Comparison of ENCODE assay signal across 12 cellular contexts in the genomic region with DNA sequence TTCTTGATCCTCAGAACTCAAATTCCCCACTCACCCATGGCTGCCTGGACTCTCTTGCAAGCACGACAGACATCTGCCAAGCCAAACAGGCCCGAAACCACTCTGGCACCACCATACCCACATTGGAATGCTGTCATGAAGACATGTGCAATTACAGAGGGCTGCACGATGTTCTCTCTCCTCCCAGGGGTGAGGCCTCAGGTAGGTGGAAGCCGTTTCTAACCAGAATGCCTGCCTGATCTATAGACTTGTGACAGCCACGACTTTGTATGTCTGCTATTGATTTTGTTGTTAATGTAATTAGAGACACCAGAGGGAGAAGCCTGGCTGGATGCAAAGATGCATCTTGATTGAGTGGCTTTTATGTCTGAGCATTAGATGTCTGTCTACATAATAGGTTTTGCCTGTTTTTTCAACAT. TPM values are rescaled to one million over a fixed set of nuclear protein-coding genes. Genes with fewer than 3 reads are reported as not detected.
A peak's percentile ranks its signal among the peaks of the same experiment; 100 is the strongest.
DNase-seq lines count a peak whose midpoint lies in the region; ATAC-seq and TF ChIP-seq lines count a peak whose summit lies in the region.
"Had no signal": no experiment of that assay in that cellular context is flagged by ENCODE, and none has a peak within 500 bp of the region (broad histone marks: within the 10 kb centered on the region; RNA-seq: fewer than 3 reads in every experiment).

No MANE protein-coding gene starts in this region.

- intact Hi-C loops in Caco-2 (cut with micrococcal nuclease; ENCODE audit: unreplicated experiment): no loop called here

- peak overlapping the region; percentile 88 for H3K9ac ChIP-seq in NT2/D1 (ENCODE audit: insufficient read length, low read depth)

- H3K27me3 ChIP-seq in Caco-2 (replicated peaks; ENCODE audit: control insufficient read depth, insufficient read depth, low read length) (no peaks in the 10 kb centered on the region), NT2/D1 (ENCODE audit: insufficient read depth, insufficient read length) (no peaks in the 10 kb centered on the region)

- no peak for ATAC-seq in GM21526 (IDR thresholded peaks at IDR 0.05; ENCODE audit: low FRiP score, unreplicated experiment)

- no TSS peak for BruUV-seq in Caco-2 (replicated peaks; lab: Mats Ljungman, UMichigan)

- CTCF ChIA-PET in Caco-2 (lab: Charles Lee): interaction anchor here (1.8 kb wide), 1 partner anchor 258 kb away, joined by 8 read pairs; no protein-coding TSS in a partner anchor

- H3K4me1 ChIP-seq in Caco-2 (peaks cover 47% of the 10 kb centered on the region), NT2/D1 (ENCODE audit: insufficient read depth, insufficient read length) (no peaks in the 10 kb centered on the region)

- H3K4me3 Mint-ChIP-seq in Caco-2 (ENCODE audit: unreplicated experiment) (peak overlapping the region; percentile 99), nephron progenitor cell (peak overlapping the region; percentile 96)

- DNase-seq in Caco-2 (peak in 1 of 2 experiments; percentile 38), NT2/D1 (ENCODE audit: low read depth, low spot score) (no peak), fibroblast of villous mesenchyme (ENCODE audit: low read depth) (no peak), nephron progenitor cell (no peak), AG08395 (ENCODE audit: low spot score) (no peak), OCI-M1 (lab: John Stamatoyannopoulos, UW) (no peak), NCI-H82 treated with DMSO at 0.1 percent for 48 hours (lab: John Stamatoyannopoulos, UW; ENCODE audit: unreplicated experiment) (no peak)
- DNase-seq: effector memory CD4-positive, alpha-beta T cell; hippocampal formation; NCI-H2029; T1000 had no signal

- H3K27me3 Mint-ChIP-seq in Caco-2 (ENCODE audit: insufficient read depth, unreplicated experiment): no peaks in the 10 kb centered on the region
- H3K27me3 Mint-ChIP-seq in nephron progenitor cell (ENCODE audit: low read depth, poor library complexity): peaks cover 1% of the 10 kb centered on the region

- TF ChIP-seq CTCF in Caco-2 (IDR thresholded peaks at IDR 0.05; ENCODE audit: insufficient read depth in 1 of 2, low read depth in 1 of 2, low read length in 1 of 2, severe bottlenecking in 1 of 2, unreplicated experiment in 1 of 2): no peak
- no peak for TF ChIP-seq CTCF in fibroblast of villous mesenchyme (IDR thresholded peaks at IDR 0.05; ENCODE audit: insufficient read depth, low read depth, low read length)
- no peak for TF ChIP-seq CTCF in nephron progenitor cell (IDR thresholded peaks at IDR 0.05)

- 0 out of 2 replicates have a peak overlapping the region, but pooled peaks have one; percentile 0 for H3K4me3 ChIP-seq in Caco-2 (ENCODE audit: low read depth, low read length)
- H3K4me3 ChIP-seq in NT2/D1 (ENCODE audit: insufficient read length, low read depth): peak overlapping the region; percentile 88
- peak overlapping the region; percentile 76 for H3K4me3 ChIP-seq in fibroblast of villous mesenchyme (ENCODE audit: low read depth, low read length)

- POLR2A ChIA-PET in Caco-2 (lab: Charles Lee): no interaction called here

- peaks cover 33% of the 10 kb centered on the region for H3K4me1 Mint-ChIP-seq in Caco-2 (ENCODE audit: low read depth, unreplicated experiment)
- peaks cover 75% of the 10 kb centered on the region for H3K4me1 Mint-ChIP-seq in nephron progenitor cell

- no peaks in the 10 kb centered on the region for H3K9me3 Mint-ChIP-seq in Caco-2 (ENCODE audit: unreplicated experiment)
- H3K9me3 Mint-ChIP-seq in nephron progenitor cell: no peaks in the 10 kb centered on the region

- 0 out of 2 replicates have a peak, but pooled peaks cover 1% of the 10 kb centered on the region for H3K36me3 ChIP-seq in Caco-2 (ENCODE audit: control insufficient read depth, insufficient read depth, low read length)
- H3K36me3 ChIP-seq in NT2/D1 (ENCODE audit: insufficient read depth, insufficient read length, low read length): peaks cover 63% of the 10 kb centered on the region

- no peaks in the 10 kb centered on the region for H3K9me3 ChIP-seq in Caco-2
- H3K9me3 ChIP-seq in NT2/D1 (ENCODE audit: insufficient read depth, low read length): no peaks in the 10 kb centered on the region

- H3K36me3 Mint-ChIP-seq in Caco-2 (ENCODE audit: insufficient read depth, unreplicated experiment): peaks cover 78% of the 10 kb centered on the region
- H3K36me3 Mint-ChIP-seq in nephron progenitor cell (ENCODE audit: low read depth): peaks cover 32% of the 10 kb centered on the region

- H3K27ac Mint-ChIP-seq in Caco-2 (ENCODE audit: unreplicated experiment) (no peak overlapping the region), nephron progenitor cell (peak overlapping the region; percentile 36)

RNA-seq across cellular contexts. Expression of a gene that starts 4.0 kb away (rescaled TPM):
- total RNA-seq in Caco-2 (2022) (146 and 165 TPM in 2 replicates), fibroblast of villous mesenchyme (25.9 and 62.8 TPM in 2 replicates)

Comparison
In these comparisons a context has a peak if more than half of its experiments do, and no peak if none do; other contexts are left out.
1. H3K4me3 ChIP-seq: peak in every context shown above with its lines; median percentile 88 in NT2/D1; 76 in fibroblast of villous mesenchyme; 0 in Caco-2.